Comparison of ENCODE assay signal across 7 cellular contexts in the genomic region with DNA sequence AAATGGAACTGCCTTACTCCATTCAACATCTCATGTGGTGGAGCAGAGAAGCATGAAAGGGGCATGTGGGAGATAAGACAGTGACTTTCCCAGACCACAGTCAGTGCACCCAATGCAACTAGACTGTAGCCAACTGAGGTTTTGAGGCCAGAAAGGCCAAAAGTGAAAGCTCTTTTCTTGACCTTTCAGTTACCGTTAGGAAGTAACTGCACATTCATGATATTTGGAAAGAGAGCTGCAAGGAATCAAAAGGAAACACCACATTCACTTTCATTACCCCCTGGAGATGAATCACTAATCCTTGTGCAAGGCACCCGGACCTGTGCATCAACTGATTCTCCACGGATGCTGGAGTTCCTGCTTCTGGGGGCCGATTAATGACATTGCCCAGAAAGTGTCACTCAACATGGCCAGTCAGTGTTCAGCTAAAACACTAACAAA.
DNase-seq lines count a peak whose midpoint lies in the region; ATAC-seq and TF ChIP-seq lines count a peak whose summit lies in the region.

No MANE protein-coding gene starts in this region.

- no peaks in the 10 kb centered on the region for H3K79me1 ChIP-seq in neuronal stem cell (ENCODE audit: low read depth, low read length)

- no peak overlapping the region for H3K9ac ChIP-seq in neuronal stem cell (ENCODE audit: low read depth, low read length, poor library complexity)

- TF ChIP-seq CTCF in BE2C (IDR thresholded peaks at IDR 0.05; ENCODE audit: low read depth, low read length) = no peak

- no peak overlapping the region for H3K23ac ChIP-seq in neuronal stem cell (ENCODE audit: low read depth, low read length, poor library complexity)

- peak overlapping the region in 2 of 10 donors; percentile 4 to 53 for H3K27ac Mint-ChIP-seq in naive thymus-derived CD8-positive, alpha-beta T cell

- H3K4ac ChIP-seq in neuronal stem cell (ENCODE audit: low read length) = no peak overlapping the region

- POLR2A ChIA-PET in naive thymus-derived CD8-positive, alpha-beta T cell (lab: Charles Lee) = no interaction called here

- no peak overlapping the region for H3K18ac ChIP-seq in neuronal stem cell (ENCODE audit: low read length)

- no peak overlapping the region for H3K4me3 ChIP-seq in neuronal stem cell (ENCODE audit: low read length in 2 of 2)
- no peak overlapping the region for H3K4me3 ChIP-seq in BE2C (ENCODE audit: low read depth, low read length)

- peak overlapping the region; percentile 57 for H2AFZ ChIP-seq in neuronal stem cell (ENCODE audit: low read length)

- H4K91ac ChIP-seq in neuronal stem cell (ENCODE audit: low read depth, low read length, poor library complexity) = no peak overlapping the region

- H3K36me3 ChIP-seq in neuronal stem cell (replicated peaks in 1 of 2; ENCODE audit: control insufficient read depth in 2 of 2, insufficient read depth in 2 of 2, low read length in 2 of 2) (no peaks in the 10 kb centered on the region), BE2C (no peaks in the 10 kb centered on the region)

- no peak overlapping the region for H3K4me2 ChIP-seq in neuronal stem cell (ENCODE audit: insufficient read depth, low read length, poor library complexity, severe bottlenecking)

- peaks cover 3 to 21% (median 11%) of the 10 kb centered on the region in 4 donors for H3K4me1 Mint-ChIP-seq in naive thymus-derived CD8-positive, alpha-beta T cell

- H3K14ac ChIP-seq in neuronal stem cell (ENCODE audit: low read length) = no peak overlapping the region

- H3K9me3 Mint-ChIP-seq in naive thymus-derived CD8-positive, alpha-beta T cell = no peaks in the 10 kb centered on the region

- H3K27me3 ChIP-seq in neuronal stem cell (ENCODE audit: control insufficient read depth in 3 of 3, insufficient read depth in 3 of 3, low read depth in 1 of 3, low read length in 3 of 3) = no peaks in the 10 kb centered on the region
- H3K27me3 ChIP-seq in BE2C = no peaks in the 10 kb centered on the region

- no peak overlapping the region for H3K27ac ChIP-seq in neuronal stem cell (replicated peaks; ENCODE audit: low read length)

- H2BK12ac ChIP-seq in neuronal stem cell (ENCODE audit: low read length) = no peak overlapping the region

- no CpG with 5 or more reads among the region's 4 CpGs for WGBS in neuronal stem cell (ENCODE audit: extremely low coverage in 2 of 2, insufficient read length in 2 of 2, insufficient replicate concordance in 1 of 2), 2 donors

- H4K8ac ChIP-seq in neuronal stem cell (ENCODE audit: low read depth, low read length) = no peak overlapping the region

- no peak overlapping the region for H2BK120ac ChIP-seq in neuronal stem cell (ENCODE audit: low read depth, low read length)

- no peaks in the 10 kb centered on the region for H3K36me3 Mint-ChIP-seq in naive thymus-derived CD8-positive, alpha-beta T cell

- H3K4me3 Mint-ChIP-seq in naive thymus-derived CD8-positive, alpha-beta T cell = no peak overlapping the region

- H3K9me3 ChIP-seq in neuronal stem cell (replicated peaks in 1 of 2; ENCODE audit: control insufficient read depth in 2 of 2, insufficient read depth in 1 of 2, low read depth in 1 of 2, low read length in 2 of 2) = no peaks in the 10 kb centered on the region
- H3K9me3 ChIP-seq in BE2C = no peaks in the 10 kb centered on the region

- no peak overlapping the region for H2BK15ac ChIP-seq in neuronal stem cell (ENCODE audit: low read length)

- H2AK5ac ChIP-seq in neuronal stem cell (ENCODE audit: low read depth, low read length) = no peak overlapping the region

- H2BK5ac ChIP-seq in neuronal stem cell (ENCODE audit: low read length) = no peak overlapping the region

- H3K4me1 ChIP-seq in neuronal stem cell (ENCODE audit: control insufficient read depth in 2 of 2, insufficient read depth in 1 of 2, low read depth in 1 of 2, low read length in 2 of 2) (peaks cover 6 to 11% of the 10 kb centered on the region in 2 donors), BE2C (peaks cover 9% of the 10 kb centered on the region)

- no peaks in the 10 kb centered on the region for H3K27me3 Mint-ChIP-seq in naive thymus-derived CD8-positive, alpha-beta T cell

- ATAC-seq in GM19025 (IDR thresholded peaks at IDR 0.05; ENCODE audit: low read depth, unreplicated experiment) (peak; percentile 62), HG02840 (IDR thresholded peaks at IDR 0.05; ENCODE audit: low FRiP score, unreplicated experiment) (peak; percentile 56)
- ATAC-seq in naive thymus-derived CD8-positive, alpha-beta T cell = no peak

- DNase-seq in OCI-M1 (lab: John Stamatoyannopoulos, UW) (peak; percentile 97), neuronal stem cell (ENCODE audit: low spot score) (no peak), BE2C (no peak)
- no peak for DNase-seq in activated naive CD4-positive, alpha-beta T cell treated with anti-CD3 and anti-CD28 coated beads, Interleukin-2, amount 50 U/mL, for 16 hours
- no peak for DNase-seq in naive thymus-derived CD8-positive, alpha-beta T cell

Comparison
In these comparisons a context has a peak if more than half of its experiments do, and no peak if none do; other contexts are left out.
1. ATAC-seq: peak in GM19025 (single experiment) and HG02840 (single experiment); none in naive thymus-derived CD8-positive, alpha-beta T cell (0 of 2).